In genomic region chr14:20632831-20633771, GRCh38 we compare ENCODE assay signal across 9 cellular contexts. TPM values are rescaled to one million over a fixed set of nuclear protein-coding genes. Genes with fewer than 3 reads are reported as not detected.
DNase-seq lines count a peak whose midpoint lies in the region; ATAC-seq and TF ChIP-seq lines count a peak whose summit lies in the region.
"Had no signal": no experiment of that assay in that cellular context is flagged by ENCODE, and none has a peak within 500 bp of the region (broad histone marks: within the 10 kb centered on the region; RNA-seq: fewer than 3 reads in every experiment).

No MANE protein-coding gene starts in this region.

- H3K9me3 Mint-ChIP-seq in CD8-positive, alpha-beta T cell = no peaks in the 10 kb centered on the region
- H3K9me3 Mint-ChIP-seq in activated naive CD8-positive, alpha-beta T cell (ENCODE audit: low read depth) = no peaks in the 10 kb centered on the region

- no peak for TF ChIP-seq CTCF in CD8-positive, alpha-beta T cell (IDR thresholded peaks at IDR 0.05)
- TF ChIP-seq CTCF in right atrium auricular region (IDR thresholded peaks at IDR 0.05) (no peak), OCI-LY7 (conservative IDR thresholded peaks at IDR 0.05; ENCODE audit: low read length) (no peak)

- H4K20me1 ChIP-seq in OCI-LY7 (ENCODE audit: insufficient read depth, low read length) = no peaks in the 10 kb centered on the region

- no peaks in the 10 kb centered on the region for H3K27me3 ChIP-seq in CD8-positive, alpha-beta T cell (ENCODE audit: insufficient read depth, low read length)
- H3K27me3 ChIP-seq in HUES48 (ENCODE audit: control insufficient read depth, insufficient read depth, low read length) (peaks cover 31% of the 10 kb centered on the region), right atrium auricular region (no peaks in the 10 kb centered on the region), rectal smooth muscle tissue (ENCODE audit: control insufficient read depth, insufficient read depth, low read length) (peaks cover 4% of the 10 kb centered on the region)

- CTCF ChIA-PET in CD8-positive, alpha-beta T cell (lab: Charles Lee) = interaction anchor here (1.0 to 3.1 kb wide), 5 partner anchors 11 to 305 kb away, joined by 3 to 18 read pairs (median 7); no protein-coding TSS in a partner anchor
- CTCF ChIA-PET in OCI-LY7 (lab: Charles Lee; ENCODE audit: unreplicated experiment) = no interaction called here

- peak; percentile 65 for ATAC-seq in CD8-positive, alpha-beta T cell
- ATAC-seq in GM21367 (IDR thresholded peaks at IDR 0.05; ENCODE audit: unreplicated experiment) = peak; percentile 51

- H3K4me3 ChIP-seq in CD8-positive, alpha-beta T cell (ENCODE audit: low read depth, low read length) = peak overlapping the region; percentile 55
- H3K4me3 ChIP-seq in HUES48 (ENCODE audit: low read depth, low read length) (peak overlapping the region; percentile 88), right atrium auricular region (peak overlapping the region; percentile 1 to 37), rectal smooth muscle tissue (ENCODE audit: low read length) (peak overlapping the region; percentile 60), OCI-LY7 (ENCODE audit: low read depth, low read length, poor library complexity, severe bottlenecking) (no peak overlapping the region)

- no peaks in the 10 kb centered on the region for H3K79me2 ChIP-seq in OCI-LY7 (ENCODE audit: insufficient read depth, low read depth, low read length)

- H3K9me2 ChIP-seq in OCI-LY7 (ENCODE audit: insufficient read depth, low read length) = no peaks in the 10 kb centered on the region

- peaks cover 8% of the 10 kb centered on the region for H3K27me3 Mint-ChIP-seq in CD8-positive, alpha-beta T cell (ENCODE audit: low read depth)
- no peaks in the 10 kb centered on the region for H3K27me3 Mint-ChIP-seq in activated naive CD8-positive, alpha-beta T cell

- H3K36me3 Mint-ChIP-seq in CD8-positive, alpha-beta T cell = no peaks in the 10 kb centered on the region
- H3K36me3 Mint-ChIP-seq in activated naive CD8-positive, alpha-beta T cell = no peaks in the 10 kb centered on the region

- H3K9ac ChIP-seq in HUES48 (ENCODE audit: low read depth, low read length) = no peak overlapping the region
- no peak overlapping the region for H3K9ac ChIP-seq in rectal smooth muscle tissue (ENCODE audit: low read length)

- DNase-seq in CD8-positive, alpha-beta T cell = peak in 5 of 7 experiments; percentile 19 to 75 (median 53)
- peak; percentile 65 for DNase-seq in SIG-M5 (lab: John Stamatoyannopoulos, UW)
- no peak for DNase-seq in right atrium auricular region (ENCODE audit: low spot score)
- no peak for DNase-seq in OCI-LY7 (ENCODE audit: low spot score)

- H3K4me1 ChIP-seq in CD8-positive, alpha-beta T cell (ENCODE audit: insufficient read depth, low read length) = peaks cover 18% of the 10 kb centered on the region
- H3K4me1 ChIP-seq in HUES48 (ENCODE audit: control insufficient read depth, insufficient read depth, low read length) (0 out of 2 replicates have a peak, but pooled peaks cover 9% of the 10 kb centered on the region), right atrium auricular region (peaks cover 0 to 27% of the 10 kb centered on the region in 2 donors), rectal smooth muscle tissue (ENCODE audit: control insufficient read depth, insufficient read depth, low read length) (no peaks in the 10 kb centered on the region), OCI-LY7 (ENCODE audit: insufficient read depth, low read length, poor library complexity, severe bottlenecking) (no peaks in the 10 kb centered on the region)

- BruUV-seq in OCI-LY7 (replicated peaks; lab: Mats Ljungman, UMichigan) = no TSS peak

- intact Hi-C loops in CD8-positive, alpha-beta T cell (cut with DNase I, micrococcal nuclease) = loop anchor here (1.0 to 5.0 kb wide), 4 partner anchors 8 to 291 kb away; partner anchors contain the start of genes PARP2 (in 1 of the 2) and RNASE4 (in 1 of the 2)
- intact Hi-C loops in OCI-LY7 (cut with micrococcal nuclease; ENCODE audit: unreplicated experiment) = no loop called here

- H3K4me2 ChIP-seq in OCI-LY7 (ENCODE audit: low read length) = no peak overlapping the region; the same call in 1 of the 2 replicates

- H3K27ac ChIP-seq in CD8-positive, alpha-beta T cell (ENCODE audit: low read depth, low read length) = no peak overlapping the region
- H3K27ac ChIP-seq in HUES48 (ENCODE audit: low read depth, low read length) (peak overlapping the region; percentile 68), right atrium auricular region (no peak overlapping the region), rectal smooth muscle tissue (ENCODE audit: low read depth, low read length) (no peak overlapping the region), OCI-LY7 (ENCODE audit: low read depth, low read length, poor library complexity, severe bottlenecking) (no peak overlapping the region)

- no peaks in the 10 kb centered on the region for H3K9me3 ChIP-seq in CD8-positive, alpha-beta T cell (ENCODE audit: low read length)
- H3K9me3 ChIP-seq in HUES48 (ENCODE audit: control insufficient read depth, insufficient read depth, low read length) (no peaks in the 10 kb centered on the region), right atrium auricular region (peaks cover 0 to 5% of the 10 kb centered on the region in 2 donors), OCI-LY7 (ENCODE audit: low read length) (no peaks in the 10 kb centered on the region)

- H2AFZ ChIP-seq in OCI-LY7 (ENCODE audit: low read length) = no peak overlapping the region

- peak overlapping the region; percentile 84 for H3K27ac Mint-ChIP-seq in CD8-positive, alpha-beta T cell
- H3K27ac Mint-ChIP-seq in activated naive CD8-positive, alpha-beta T cell = peak overlapping the region; percentile 88

- peak overlapping the region; percentile 90 for H3K4me3 Mint-ChIP-seq in CD8-positive, alpha-beta T cell
- H3K4me3 Mint-ChIP-seq in activated naive CD8-positive, alpha-beta T cell = peak overlapping the region; percentile 92

- POLR2A ChIA-PET in CD8-positive, alpha-beta T cell (lab: Charles Lee) = interaction anchor here (1.5 to 3.3 kb wide), 2 partner anchors 20 to 48 kb away, joined by 7 to 33 read pairs; no protein-coding TSS in a partner anchor
- POLR2A ChIA-PET in OCI-LY7 (lab: Charles Lee) = interaction anchor here (0.6 kb wide), 1 partner anchor 183 kb away, joined by 4 read pairs; no protein-coding TSS in a partner anchor

- H3K4me1 Mint-ChIP-seq in CD8-positive, alpha-beta T cell (ENCODE audit: low read depth) = peaks cover 49% of the 10 kb centered on the region
- H3K4me1 Mint-ChIP-seq in activated naive CD8-positive, alpha-beta T cell (ENCODE audit: low read depth) = peaks cover 47% of the 10 kb centered on the region

- no peaks in the 10 kb centered on the region for H3K36me3 ChIP-seq in CD8-positive, alpha-beta T cell (ENCODE audit: insufficient read depth, low read length)
- H3K36me3 ChIP-seq in HUES48 (ENCODE audit: control insufficient read depth, insufficient read depth, low read length) (no peaks in the 10 kb centered on the region), right atrium auricular region (no peaks in the 10 kb centered on the region), rectal smooth muscle tissue (ENCODE audit: control insufficient read depth, insufficient read depth, low read length) (no peaks in the 10 kb centered on the region), OCI-LY7 (ENCODE audit: insufficient read depth, low read length) (no peaks in the 10 kb centered on the region)

RNA-seq across cellular contexts. Expression of gene OR6S1, which starts 8.4 kb away (rescaled TPM):
- not detected for total RNA-seq in CD8-positive, alpha-beta T cell
- total RNA-seq in right atrium auricular region (not detected), OCI-LY7 (2022) (not detected in 2 replicates)
- not detected in 2 replicates for total RNA-seq in OCI-LY7 (2014; rRNA removed; shearing (Covaris generic))
- total RNA-seq: T-helper 1 cell treated with Interleukin-12 subunit alpha and Interleukin-12 subunit beta and Interleukin-4 antibody, amounts not matched to agents 30 ng/mL and 1 ng/mL, for 36 hours had no signal

RNA-seq across cellular contexts. Expression of gene RNASE12, which starts 41.9 kb away (rescaled TPM):
- total RNA-seq in CD8-positive, alpha-beta T cell = not detected
- total RNA-seq in right atrium auricular region (not detected), OCI-LY7 (2022) (not detected in 2 replicates)
- not detected in 2 replicates for total RNA-seq in OCI-LY7 (2014; rRNA removed; shearing (Covaris generic))
- total RNA-seq: T-helper 1 cell treated with Interleukin-12 subunit alpha and Interleukin-12 subunit beta and Interleukin-4 antibody, amounts not matched to agents 30 ng/mL and 1 ng/mL, for 36 hours had no signal

RNA-seq across cellular contexts. Expression of gene RNASE11, which starts 45.3 kb away (rescaled TPM):
- total RNA-seq in CD8-positive, alpha-beta T cell = not detected
- not detected for total RNA-seq in right atrium auricular region
- total RNA-seq in OCI-LY7 (2014; rRNA removed; shearing (Covaris generic)) = not detected in 2 replicates
- not detected in 2 replicates for total RNA-seq in OCI-LY7 (2022)
- total RNA-seq: T-helper 1 cell treated with Interleukin-12 subunit alpha and Interleukin-12 subunit beta and Interleukin-4 antibody, amounts not matched to agents 30 ng/mL and 1 ng/mL, for 36 hours had no signal

RNA-seq across cellular contexts. Expression of gene RNASE4, which starts 51.3 kb away (rescaled TPM):
- total RNA-seq in CD8-positive, alpha-beta T cell = under 1 TPM; 0.19 to 0.27 TPM
- total RNA-seq in right atrium auricular region (10 to 100 TPM; 19.5 to 44.4 TPM), OCI-LY7 (2022) (not detected in 2 replicates)
- not detected in 2 replicates for total RNA-seq in OCI-LY7 (2014; rRNA removed; shearing (Covaris generic))

RNA-seq across cellular contexts. Expression of gene ANG, which starts 55.5 kb away (rescaled TPM):
- under 1 TPM; 0.33 to 0.60 TPM for total RNA-seq in CD8-positive, alpha-beta T cell
- total RNA-seq in right atrium auricular region (10 to 100 TPM in 1 of 2 donors, 1 to 10 TPM in 1; 4.4 to 14.5 TPM), OCI-LY7 (2022) (not detected in 2 replicates)
- not detected in 2 replicates for total RNA-seq in OCI-LY7 (2014; rRNA removed; shearing (Covaris generic))

Comparison
In these comparisons a context has a peak if more than half of its experiments do, and no peak if none do; other contexts are left out.
1. DNase-seq: peak in CD8-positive, alpha-beta T cell (5 of 7) and SIG-M5 (single experiment); none in right atrium auricular region (single experiment) and OCI-LY7 (single experiment).